10 cellular contexts compared by ENCODE assay signal in the genomic region with DNA sequence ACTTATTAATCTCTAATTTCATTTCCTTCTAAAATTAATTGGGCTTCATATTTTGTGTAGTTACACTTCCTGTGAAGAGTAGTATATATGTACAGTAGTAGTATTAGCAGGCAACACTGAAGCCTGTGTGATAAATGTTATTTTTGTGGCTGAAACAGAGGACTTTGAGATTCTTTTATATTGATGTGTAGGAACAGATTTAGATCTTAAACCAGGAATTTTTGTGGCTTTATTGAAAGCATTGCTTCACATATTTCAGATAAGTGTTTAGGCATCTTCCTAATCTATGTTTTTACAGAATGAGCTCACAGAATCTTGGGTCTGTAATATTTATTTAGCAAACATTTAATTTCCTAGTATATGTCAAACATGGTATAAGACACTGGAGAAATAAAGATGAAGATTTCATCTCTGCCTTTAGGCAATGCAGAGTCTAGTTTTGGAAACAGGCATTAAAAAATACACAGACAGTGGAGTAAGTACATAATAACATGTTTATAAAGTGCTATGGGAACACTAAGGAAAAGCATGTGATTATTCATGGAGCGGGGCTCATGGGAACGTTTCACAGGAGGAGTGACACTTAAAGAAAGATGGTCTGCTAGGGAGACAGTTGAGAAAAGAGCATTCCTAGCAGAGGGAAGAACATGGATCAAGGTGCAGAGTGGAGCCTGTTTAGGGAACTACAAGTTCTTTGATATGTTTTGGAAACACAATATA. TPM values are rescaled to one million over a fixed set of nuclear protein-coding genes. Genes with fewer than 3 reads are reported as not detected.
A peak's percentile ranks its signal among the peaks of the same experiment; 100 is the strongest.
DNase-seq lines count a peak whose midpoint lies in the region; ATAC-seq, FAIRE-seq and TF ChIP-seq lines count a peak whose summit lies in the region.
"Had no signal": no experiment of that assay in that cellular context is flagged by ENCODE, and none has a peak within 500 bp of the region (broad histone marks: within the 10 kb centered on the region; RNA-seq: fewer than 3 reads in every experiment).

No MANE protein-coding gene starts in this region.

- no peaks in the 10 kb centered on the region for H3K36me3 ChIP-seq in adrenal gland (replicated peaks in 1 of 2)
- peaks cover 3% of the 10 kb centered on the region for H3K36me3 ChIP-seq in effector memory CD4-positive, alpha-beta T cell (ENCODE audit: control insufficient read depth, insufficient read depth, low read length)

- peaks cover 11 to 24% of the 10 kb centered on the region in 2 donors for H3K36me3 Mint-ChIP-seq in stimulated activated naive B cell treated with anti-CD40 and anti-IgM and Interleukin-4, amounts not matched to agents 10 μg/mL and 1 μg/mL and 100 μg/mL, for 72 hours

- H3K27ac ChIP-seq in adrenal gland, result peak overlapping the region in 4 of 5 donors; percentile 9 to 62 (median 28)
- no peak overlapping the region for H3K27ac ChIP-seq in effector memory CD4-positive, alpha-beta T cell (ENCODE audit: insufficient read depth, low read length, poor library complexity, severe bottlenecking)

- no peak overlapping the region for H3K27ac Mint-ChIP-seq in stimulated activated naive B cell treated with anti-CD40 and anti-IgM and Interleukin-4, amounts not matched to agents 10 μg/mL and 1 μg/mL and 100 μg/mL, for 72 hours

- no peak for TF ChIP-seq CTCF in D721Med (IDR thresholded peaks at IDR 0.05; ENCODE audit: insufficient read depth, missing control alignments)
- TF ChIP-seq CTCF in adrenal gland (IDR thresholded peaks at IDR 0.05), result no peak

- H3K27me3 ChIP-seq in adrenal gland, result no peaks in the 10 kb centered on the region
- no peaks in the 10 kb centered on the region for H3K27me3 ChIP-seq in effector memory CD4-positive, alpha-beta T cell (replicated peaks; ENCODE audit: control insufficient read depth, insufficient read depth, low read length, poor library complexity, severe bottlenecking)

- no peak for DNase-seq in D721Med (ENCODE audit: insufficient read length, low spot score)
- DNase-seq in adrenal gland, result no peak
- peak; percentile 62 for DNase-seq in foreskin melanocyte
- DNase-seq in renal cortical epithelial cell (ENCODE audit: low read depth), result peak; percentile 42
- DNase-seq in activated CD8-positive, alpha-beta memory T cell treated with anti-CD3 and anti-CD28 coated beads, Interleukin-2, amount 50 U/mL, for 4 hours, result no peak
- DNase-seq in effector memory CD4-positive, alpha-beta T cell, result no peak
- no peak for DNase-seq in stimulated activated naive B cell treated with anti-CD40 and anti-IgM and Interleukin-4, amounts not matched to agents 10 μg/mL and 1 μg/mL and 100 μg/mL, for 72 hours
- DNase-seq: DMS 273 treated with DMSO at 0.1 percent for 48 hours, left colon had no signal

- H3K4me1 Mint-ChIP-seq in stimulated activated naive B cell treated with anti-CD40 and anti-IgM and Interleukin-4, amounts not matched to agents 10 μg/mL and 1 μg/mL and 100 μg/mL, for 72 hours, result peaks cover 2 to 7% of the 10 kb centered on the region in 2 donors

- no peak for TF ChIP-seq POLR2A in adrenal gland (IDR thresholded peaks at IDR 0.05)

- intact Hi-C loops in adrenal gland (cut with DNase I), result no loop called here

- H3K9me3 ChIP-seq in adrenal gland (replicated peaks in 1 of 3), result no peaks in the 10 kb centered on the region
- no peaks in the 10 kb centered on the region for H3K9me3 ChIP-seq in effector memory CD4-positive, alpha-beta T cell (ENCODE audit: control insufficient read depth, low read length)

- peaks cover 9 to 39% of the 10 kb centered on the region in 2 donors for H3K4me1 ChIP-seq in adrenal gland (replicated peaks in 1 of 2)
- H3K4me1 ChIP-seq in effector memory CD4-positive, alpha-beta T cell (ENCODE audit: control insufficient read depth, insufficient read depth, low read length, poor library complexity, severe bottlenecking), result no peaks in the 10 kb centered on the region

- H3K27me3 Mint-ChIP-seq in stimulated activated naive B cell treated with anti-CD40 and anti-IgM and Interleukin-4, amounts not matched to agents 10 μg/mL and 1 μg/mL and 100 μg/mL, for 72 hours, result no peaks in the 10 kb centered on the region

- FAIRE-seq in D721Med (lab: Jason Lieb, UNC), result peak; percentile 11

- H3K4me3 ChIP-seq in adrenal gland, result no peak overlapping the region
- H3K4me3 ChIP-seq in effector memory CD4-positive, alpha-beta T cell (ENCODE audit: insufficient read depth, low read depth, low read length, poor library complexity, severe bottlenecking), result no peak overlapping the region

- WGBS in adrenal gland, 4 donors, result 43 to 60% (median 51%) methylated on average over 2 of the region's 2 CpGs

- no peaks in the 10 kb centered on the region for H3K9me3 Mint-ChIP-seq in stimulated activated naive B cell treated with anti-CD40 and anti-IgM and Interleukin-4, amounts not matched to agents 10 μg/mL and 1 μg/mL and 100 μg/mL, for 72 hours

- H3K4me3 Mint-ChIP-seq in stimulated activated naive B cell treated with anti-CD40 and anti-IgM and Interleukin-4, amounts not matched to agents 10 μg/mL and 1 μg/mL and 100 μg/mL, for 72 hours, result no peak overlapping the region

- no peak for ATAC-seq in stimulated activated naive B cell treated with anti-CD40 and anti-IgM and Interleukin-4, amounts not matched to agents 10 μg/mL and 1 μg/mL and 100 μg/mL, for 72 hours (replicated peaks)
- ATAC-seq in GM21529 (IDR thresholded peaks at IDR 0.05; ENCODE audit: unreplicated experiment), result no peak
- ATAC-seq: left colon had no signal

RNA-seq across cellular contexts. Expression of a gene that starts 52.7 kb away (rescaled TPM):
- total RNA-seq in adrenal gland (10 to 100 TPM in 7 of 8 donors, 1 to 10 TPM in 1; 9.6 to 24.2 (median 17.2) TPM), renal cortical epithelial cell (21.2 and 23.9 TPM in 2 replicates)
- 10 to 100 TPM in 1 of 3 donors, 1 to 10 TPM in 2; 2.4 to 17.0 (median 2.7) TPM for polyA plus RNA-seq in adrenal gland

RNA-seq across cellular contexts. Expression of a gene that starts 56.3 kb away (rescaled TPM):
- total RNA-seq in adrenal gland (10 to 100 TPM in 5 of 8 donors, 1 to 10 TPM in 3; 6.5 to 24.2 (median 13.2) TPM), renal cortical epithelial cell (6.4 and 22.4 TPM in 2 replicates)
- polyA plus RNA-seq in adrenal gland, result 10 to 100 TPM; 19.2 to 50.6 (median 50.2) TPM

Comparison
In these comparisons a context has a peak if more than half of its experiments do, and no peak if none do; other contexts are left out.
1. DNase-seq: peak in foreskin melanocyte (single experiment) and renal cortical epithelial cell (single experiment); none in D721Med (single experiment), adrenal gland (0 of 7), activated CD8-positive, alpha-beta memory T cell treated with anti-CD3 and anti-CD28 coated beads, Interleukin-2, amount 50 U/mL, for 4 hours (single experiment), effector memory CD4-positive, alpha-beta T cell (0 of 3) and stimulated activated naive B cell treated with anti-CD40 and anti-IgM and Interleukin-4, amounts not matched to agents 10 μg/mL and 1 μg/mL and 100 μg/mL, for 72 hours (single experiment).